ENCODE assay signal across 26 cellular contexts in the genomic region with DNA sequence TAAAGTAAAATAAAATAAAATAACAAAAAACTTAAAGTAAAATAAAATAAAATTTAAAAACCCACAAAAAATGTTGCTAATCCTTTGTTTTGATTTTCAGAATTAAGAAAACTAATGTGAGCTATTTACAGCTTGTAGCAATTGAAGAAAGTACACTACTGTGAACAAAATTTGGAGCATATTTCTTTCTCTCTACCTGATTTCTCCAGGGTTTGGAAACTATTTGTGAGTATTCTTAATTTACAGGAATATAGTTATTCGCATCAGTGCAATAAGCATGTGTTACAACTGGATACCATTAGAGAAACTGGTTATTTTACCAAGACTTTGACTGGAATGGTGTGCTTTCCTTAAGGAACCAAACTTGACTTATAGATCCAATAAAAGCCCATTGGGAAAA.
DNase-seq lines count a peak whose midpoint lies in the region; ATAC-seq, FAIRE-seq and TF ChIP-seq lines count a peak whose summit lies in the region.
"Had no signal": no experiment of that assay in that cellular context is flagged by ENCODE, and none has a peak within 500 bp of the region (broad histone marks: within the 10 kb centered on the region; RNA-seq: fewer than 3 reads in every experiment).

No MANE protein-coding gene starts in this region.

- no peaks in the 10 kb centered on the region for H3K9me3 ChIP-seq in HEK293 (ENCODE audit: control insufficient read depth, insufficient read depth, low read depth, low read length)
- peaks cover 45% of the 10 kb centered on the region for H3K9me3 ChIP-seq in OCI-LY7 (ENCODE audit: low read length)
- peaks cover 80% of the 10 kb centered on the region for H3K9me3 ChIP-seq in endodermal cell (ENCODE audit: control insufficient read depth, low read length)
- H3K9me3 ChIP-seq in pancreas = no peaks in the 10 kb centered on the region
- H3K9me3 ChIP-seq: BE2C had no signal

- no peaks in the 10 kb centered on the region for H3K4me1 ChIP-seq in HEK293 (ENCODE audit: control insufficient read depth, insufficient read depth, low read length)
- no peaks in the 10 kb centered on the region for H3K4me1 ChIP-seq in OCI-LY7 (ENCODE audit: insufficient read depth, low read length, poor library complexity, severe bottlenecking)
- no peaks in the 10 kb centered on the region for H3K4me1 ChIP-seq in endodermal cell (ENCODE audit: control insufficient read depth, insufficient read depth, low read length)
- H3K4me1 ChIP-seq in pancreas = no peaks in the 10 kb centered on the region
- H3K4me1 ChIP-seq: A549; BE2C; BLaER1 treated with 17β-estradiol and CSF1 and Interleukin-3, amounts not matched to agents 10 nM and 100 nM had no signal

- H3K9me2 ChIP-seq in OCI-LY7 (ENCODE audit: insufficient read depth, low read length) = no peaks in the 10 kb centered on the region

- H2AFZ ChIP-seq in OCI-LY7 (ENCODE audit: low read length) = no peak overlapping the region
- H2AFZ ChIP-seq: GM23248 had no signal

- peaks cover 90% of the 10 kb centered on the region for H3K9me3 Mint-ChIP-seq in endodermal cell

- H3K4me3 ChIP-seq in HEK293 (ENCODE audit: low read depth, low read length) (no peak overlapping the region), OCI-LY7 (ENCODE audit: low read depth, low read length, poor library complexity, severe bottlenecking) (no peak overlapping the region), endodermal cell (ENCODE audit: low read length) (peak overlapping the region; percentile 50), dorsolateral prefrontal cortex (no peak overlapping the region), pancreas (no peak overlapping the region)
- H3K4me3 ChIP-seq: A549; BLaER1 treated with 17β-estradiol and CSF1 and Interleukin-3, amounts not matched to agents 10 nM and 100 nM; GM12878; GM23248 had no signal

- no peaks in the 10 kb centered on the region for H3K4me1 Mint-ChIP-seq in endodermal cell
- H3K4me1 Mint-ChIP-seq: CD14-positive monocyte; CD8-positive, alpha-beta memory T cell had no signal

- H3K4me2 ChIP-seq in OCI-LY7 (ENCODE audit: low read length) = no peak overlapping the region
- H3K4me2 ChIP-seq: A549; BLaER1 treated with 17β-estradiol and CSF1 and Interleukin-3, amounts not matched to agents 10 nM and 100 nM had no signal

- H3K27ac Mint-ChIP-seq in endodermal cell = no peak overlapping the region
- H3K27ac Mint-ChIP-seq: CD14-positive monocyte; CD4-positive, alpha-beta T cell; CD8-positive, alpha-beta memory T cell had no signal

- POLR2A ChIA-PET in HEK293 (lab: Yijun Ruan, JAX) = no interaction called here
- POLR2A ChIA-PET in OCI-LY7 (lab: Charles Lee) = no interaction called here

- H4K20me1 ChIP-seq in OCI-LY7 (ENCODE audit: insufficient read depth, low read length) = no peaks in the 10 kb centered on the region
- H4K20me1 ChIP-seq: BLaER1 treated with 17β-estradiol and CSF1 and Interleukin-3, amounts not matched to agents 10 nM and 100 nM had no signal

- no peak overlapping the region for H3K9ac ChIP-seq in endodermal cell (ENCODE audit: extremely low read depth, low read length, poor library complexity, severe bottlenecking)
- H3K9ac ChIP-seq: BLaER1 treated with 17β-estradiol and CSF1 and Interleukin-3, amounts not matched to agents 10 nM and 100 nM; GM23248 had no signal

- DNase-seq in OCI-LY7 (ENCODE audit: low spot score) = peak; percentile 7
- DNase-seq in endodermal cell = no peak
- no peak for DNase-seq in dorsolateral prefrontal cortex
- DNase-seq in activated naive CD4-positive, alpha-beta T cell treated with anti-CD3 and anti-CD28 coated beads, Interleukin-2, amount 50 U/mL, for 16 hours = no peak
- no peak for DNase-seq in pancreas
- DNase-seq: 8988T; ACHN; AML-193; BE2C; CD4-positive, alpha-beta T cell; CD8-positive, alpha-beta memory T cell; DMS 273 treated with DMSO at 0.1 percent for 48 hours; DMS79; EL; GDM1; GM23248; H7; HCEC 1CT had no signal

- H3K36me3 ChIP-seq in HEK293 (ENCODE audit: control insufficient read depth in 2 of 2, insufficient read depth in 1 of 2, low read length in 2 of 2) (no peaks in the 10 kb centered on the region), OCI-LY7 (ENCODE audit: insufficient read depth, low read length) (no peaks in the 10 kb centered on the region), endodermal cell (ENCODE audit: control insufficient read depth, insufficient read depth, low read length) (no peaks in the 10 kb centered on the region), pancreas (no peaks in the 10 kb centered on the region)
- H3K36me3 ChIP-seq: BE2C had no signal

- no peak overlapping the region for H3K4me3 Mint-ChIP-seq in endodermal cell
- H3K4me3 Mint-ChIP-seq: CD14-positive monocyte; CD4-positive, alpha-beta T cell; CD8-positive, alpha-beta memory T cell had no signal

- ATAC-seq in pancreas = no peak
- ATAC-seq: A549, GM12878 had no signal

- H3K79me2 ChIP-seq in OCI-LY7 (ENCODE audit: insufficient read depth, low read depth, low read length) = no peaks in the 10 kb centered on the region

- no TSS peak for BruUV-seq in OCI-LY7 (replicated peaks; lab: Mats Ljungman, UMichigan)

- 92 to 100% methylated on average over 1 of the region's 1 CpG for WGBS in endodermal cell (ENCODE audit: insufficient coverage in 1 of 2, insufficient read length in 1 of 2), 2 experiments
- WGBS in pancreas, 2 donors = 66 to 81% methylated on average over 1 of the region's 1 CpG

- H3K27me3 ChIP-seq in endodermal cell (ENCODE audit: control insufficient read depth, insufficient read depth, low read length, poor library complexity, severe bottlenecking) (no peaks in the 10 kb centered on the region), dorsolateral prefrontal cortex (no peaks in the 10 kb centered on the region), pancreas (no peaks in the 10 kb centered on the region)
- H3K27me3 ChIP-seq: BE2C; BLaER1 treated with 17β-estradiol and CSF1 and Interleukin-3, amounts not matched to agents 10 nM and 100 nM had no signal

- intact Hi-C loops in OCI-LY7 (cut with micrococcal nuclease; ENCODE audit: unreplicated experiment) = no loop called here
- intact Hi-C loops in dorsolateral prefrontal cortex (cut with DNase I) = no loop called here
- intact Hi-C loops in pancreas (cut with DNase I) = no loop called here

- TF ChIP-seq CTCF in HEK293 (tag by site-specific recombination; IDR thresholded peaks at IDR 0.05) (no peak), OCI-LY7 (conservative IDR thresholded peaks at IDR 0.05; ENCODE audit: low read length) (no peak), endodermal cell (conservative IDR thresholded peaks at IDR 0.05) (no peak), dorsolateral prefrontal cortex (IDR thresholded peaks at IDR 0.05 in 54 of 56, conservative IDR thresholded peaks at IDR 0.05 in 2 of 56; ENCODE audit: low read depth in 1 of 56, partially characterized antibody in 56 of 56) (no peak), pancreas (IDR thresholded peaks at IDR 0.05) (no peak)

- no peak for FAIRE-seq in pancreas (lab: Jason Lieb, UNC)
- FAIRE-seq: A549, D721Med, GM12878, GM19239, H1 had no signal

- CTCF ChIA-PET in HEK293 (lab: Yijun Ruan, JAX) (interaction anchor here (0.7 kb wide), 1 partner anchor 256 kb away, joined by 3 read pairs; no protein-coding TSS in a partner anchor), OCI-LY7 (lab: Charles Lee; ENCODE audit: unreplicated experiment) (interaction anchor here (0.5 kb wide), 1 partner anchor 27 kb away, joined by 3 read pairs; no protein-coding TSS in a partner anchor)

- H3K36me3 Mint-ChIP-seq in endodermal cell (ENCODE audit: low read depth) = peaks cover 12% of the 10 kb centered on the region
- H3K36me3 Mint-ChIP-seq: CD14-positive monocyte had no signal

- H3K27ac ChIP-seq in HEK293 (ENCODE audit: extremely low read depth, low read depth, low read length) = no peak overlapping the region
- no peak overlapping the region for H3K27ac ChIP-seq in OCI-LY7 (ENCODE audit: low read depth, low read length, poor library complexity, severe bottlenecking)
- H3K27ac ChIP-seq in endodermal cell (ENCODE audit: low read depth, low read length) = no peak overlapping the region
- H3K27ac ChIP-seq in dorsolateral prefrontal cortex = no peak overlapping the region
- no peak overlapping the region for H3K27ac ChIP-seq in pancreas
- H3K27ac ChIP-seq: A549; BLaER1 treated with 17β-estradiol and CSF1 and Interleukin-3, amounts not matched to agents 10 nM and 100 nM; GM23248 had no signal

- no peaks in the 10 kb centered on the region for H3K27me3 Mint-ChIP-seq in endodermal cell (ENCODE audit: insufficient read depth)

TF ChIP-seq in HEK293, 187 proteins besides CTCF, POLR2A, EP300 and RAD21 (continues in another document):
- TF ChIP-seq ZNF549 (tag by site-specific recombination; IDR thresholded peaks at IDR 0.05) (peak; percentile 41; the same call in 1 of the 2 replicates), SETDB1 (IDR thresholded peaks at IDR 0.05; ENCODE audit: insufficient read length, low read length) (peak; percentile 90), ZNF548 (tag by site-specific recombination; IDR thresholded peaks at IDR 0.05) (no peak), ZNF555 (tag by site-specific recombination; conservative IDR thresholded peaks at IDR 0.05) (0 out of 2 replicates have a peak, but pooled peaks have one; percentile 6), GFI1B (tag by site-specific recombination; IDR thresholded peaks at IDR 0.05) (no peak)
- TF ChIP-seq, protein P1, sequence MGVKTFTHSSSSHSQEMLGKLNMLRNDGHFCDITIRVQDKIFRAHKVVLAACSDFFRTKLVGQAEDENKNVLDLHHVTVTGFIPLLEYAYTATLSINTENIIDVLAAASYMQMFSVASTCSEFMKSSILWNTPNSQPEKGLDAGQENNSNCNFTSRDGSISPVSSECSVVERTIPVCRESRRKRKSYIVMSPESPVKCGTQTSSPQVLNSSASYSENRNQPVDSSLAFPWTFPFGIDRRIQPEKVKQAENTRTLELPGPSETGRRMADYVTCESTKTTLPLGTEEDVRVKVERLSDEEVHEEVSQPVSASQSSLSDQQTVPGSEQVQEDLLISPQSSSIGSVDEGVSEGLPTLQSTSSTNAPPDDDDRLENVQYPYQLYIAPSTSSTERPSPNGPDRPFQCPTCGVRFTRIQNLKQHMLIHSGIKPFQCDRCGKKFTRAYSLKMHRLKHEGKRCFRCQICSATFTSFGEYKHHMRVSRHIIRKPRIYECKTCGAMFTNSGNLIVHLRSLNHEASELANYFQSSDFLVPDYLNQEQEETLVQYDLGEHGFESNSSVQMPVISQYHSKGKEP (tag by site-specific recombination; IDR thresholded peaks at IDR 0.05) = no peak
- TF ChIP-seq, protein P2, sequence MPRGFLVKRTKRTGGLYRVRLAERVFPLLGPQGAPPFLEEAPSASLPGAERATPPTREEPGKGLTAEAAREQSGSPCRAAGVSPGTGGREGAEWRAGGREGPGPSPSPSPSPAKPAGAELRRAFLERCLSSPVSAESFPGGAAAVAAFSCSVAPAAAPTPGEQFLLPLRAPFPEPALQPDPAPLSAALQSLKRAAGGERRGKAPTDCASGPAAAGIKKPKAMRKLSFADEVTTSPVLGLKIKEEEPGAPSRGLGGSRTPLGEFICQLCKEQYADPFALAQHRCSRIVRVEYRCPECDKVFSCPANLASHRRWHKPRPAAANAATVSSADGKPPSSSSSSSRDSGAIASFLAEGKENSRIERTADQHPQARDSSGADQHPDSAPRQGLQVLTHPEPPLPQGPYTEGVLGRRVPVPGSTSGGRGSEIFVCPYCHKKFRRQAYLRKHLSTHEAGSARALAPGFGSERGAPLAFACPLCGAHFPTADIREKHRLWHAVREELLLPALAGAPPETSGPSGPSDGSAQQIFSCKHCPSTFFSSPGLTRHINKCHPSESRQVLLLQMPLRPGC (tag by site-specific recombination; IDR thresholded peaks at IDR 0.05) = no peak
